ENCODE assay signal across 21 cellular contexts in the genomic region with DNA sequence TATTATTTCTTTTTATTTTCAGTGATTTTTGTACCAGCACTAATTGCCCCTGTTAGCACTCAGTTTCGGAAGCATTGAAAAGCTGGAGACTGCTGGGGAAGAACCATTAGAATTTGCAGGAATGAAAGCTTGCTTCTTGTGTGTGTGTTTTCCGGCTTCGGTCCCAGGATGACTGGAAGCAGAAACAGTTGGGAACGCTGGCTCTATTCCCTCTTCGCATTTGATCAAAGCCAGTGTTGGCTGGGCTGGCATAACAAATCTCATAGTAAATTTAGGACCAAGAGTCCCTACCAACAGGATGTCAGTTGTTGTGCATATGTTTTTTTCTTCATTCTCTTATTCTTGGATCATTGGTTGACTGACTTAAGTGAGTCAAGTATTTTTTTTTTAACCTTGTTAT.
"Had no signal": no experiment of that assay in that cellular context is flagged by ENCODE, and none has a peak within 500 bp of the region (broad histone marks: within the 10 kb centered on the region; RNA-seq: fewer than 3 reads in every experiment).

No MANE protein-coding gene starts in this region.

- H2AFZ ChIP-seq: neural progenitor cell had no signal

- H3K4me3 ChIP-seq: breast epithelium, gastrocnemius medialis, neural progenitor cell, right atrium auricular region, tibial nerve had no signal

- H3K27me3 ChIP-seq: breast epithelium, gastrocnemius medialis, neural progenitor cell, right atrium auricular region, tibial nerve had no signal

- H3K9me3 ChIP-seq: breast epithelium, gastrocnemius medialis, right atrium auricular region, tibial nerve had no signal

- H3K9ac ChIP-seq: neural progenitor cell had no signal

- ATAC-seq: activated CD8-positive, alpha-beta T cell treated with anti-CD3 and anti-CD28 coated beads for 36 hours; esophagus mucosa; gastrocnemius medialis; left cardiac atrium; naive thymus-derived CD8-positive, alpha-beta T cell; SK-N-SH treated with all-trans-retinoic acid at 6 μM for 48 hours; T-cell had no signal

- H3K27ac ChIP-seq: breast epithelium, gastrocnemius medialis, neural progenitor cell, right atrium auricular region, tibial nerve, WERI-Rb-1 had no signal

- H3K36me3 ChIP-seq: breast epithelium had no signal

- FAIRE-seq: astrocyte, endometrium, islet of Langerhans had no signal

- H3K4me1 ChIP-seq: breast epithelium, gastrocnemius medialis, neural progenitor cell, right atrium auricular region had no signal

- H3K4me2 ChIP-seq: neural progenitor cell had no signal

- DNase-seq: activated CD4-positive, alpha-beta T cell treated with anti-CD3 and anti-CD28 coated beads, Interleukin-2, amount 10 ng/mL, durations not matched to agents 7 days and 5 days; activated CD4-positive, CD25-positive, alpha-beta regulatory T cell treated with anti-CD3 and anti-CD28 coated beads, Interleukin-2, amount 50 U/mL, for 72 hours; activated CD8-positive, alpha-beta T cell treated with anti-CD3 and anti-CD28 coated beads for 36 hours; activated gamma-delta T cell treated with Interleukin-2 at 50 U/mL for 16 hours; activated T-cell treated with anti-CD3 and anti-CD28 coated beads, Interleukin-2, amount 50 U/mL, for 1 hour; effector CD4-positive, alpha-beta T cell; gastrocnemius medialis; left cardiac atrium; naive thymus-derived CD8-positive, alpha-beta T cell; stimulated activated CD4-positive, alpha-beta T cell treated with anti-CD3 and anti-CD28 coated beads, Interleukin-12 subunit alpha, Interleukin-12 subunit beta, amount 100 ng/mL, for 4 hours; T-cell; WERI-Rb-1 had no signal
